In the genomic region with DNA sequence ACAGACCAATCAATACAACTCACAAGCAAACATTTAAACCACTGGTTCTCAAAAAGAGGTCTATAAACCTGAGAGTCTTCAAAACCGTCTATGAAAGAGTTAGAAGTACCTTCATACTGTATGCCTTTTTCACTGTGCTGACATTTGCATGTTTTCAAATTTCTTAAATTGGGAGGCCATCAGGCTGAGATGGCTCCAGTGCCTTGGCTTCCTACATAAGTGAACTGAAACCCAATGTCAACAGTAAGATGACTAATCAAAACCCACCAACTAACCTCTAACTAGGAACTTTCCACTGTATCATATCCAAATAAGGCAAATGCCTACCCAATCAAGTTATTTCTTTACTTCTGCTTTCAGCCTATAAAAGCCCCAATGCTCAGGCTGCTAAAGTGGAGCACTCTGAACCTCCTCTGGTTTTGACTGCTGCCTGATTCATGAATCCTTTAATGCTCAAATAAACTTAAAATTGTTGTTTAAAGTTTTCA, we compare ENCODE assay signal across 9 cellular contexts. TPM values are rescaled to one million over a fixed set of nuclear protein-coding genes. Genes with fewer than 3 reads are reported as not detected.
DNase-seq lines count a peak whose midpoint lies in the region; FAIRE-seq and TF ChIP-seq lines count a peak whose summit lies in the region.
"Had no signal": no experiment of that assay in that cellular context is flagged by ENCODE, and none has a peak within 500 bp of the region (broad histone marks: within the 10 kb centered on the region; RNA-seq: fewer than 3 reads in every experiment).

No MANE protein-coding gene starts in this region.

- H3K36me3 ChIP-seq in kidney epithelial cell (ENCODE audit: control insufficient read depth, insufficient read depth, low read length) (no peaks in the 10 kb centered on the region), MG63 (peaks cover 34% of the 10 kb centered on the region), tibial nerve (peaks cover 0 to 33% (median 0%) of the 10 kb centered on the region in 3 donors)

- DNase-seq in GM18507 (ENCODE audit: extremely low spot score, insufficient read length, low read depth) (no peak), H54 (ENCODE audit: insufficient read length, low spot score) (no peak), NOMO-1 treated with DMSO at 0.1 percent for 48 hours (lab: John Stamatoyannopoulos, UW; ENCODE audit: unreplicated experiment) (peak; percentile 81), kidney epithelial cell (ENCODE audit: low read depth) (peak; percentile 19), KG1 (lab: John Stamatoyannopoulos, UW) (no peak), 8988T (no peak), MG63 (no peak), tibial nerve (ENCODE audit: low spot score in 2 of 2) (no peak)
- DNase-seq: retina had no signal

- 97 to 100% methylated on average over 1 of the region's 1 CpG for WGBS in tibial nerve, 2 donors

- peak overlapping the region in 1 of 4 donors; percentile 8 for H3K27ac ChIP-seq in tibial nerve

- H3K4me3 ChIP-seq in kidney epithelial cell (ENCODE audit: low read depth, low read length) (no peak overlapping the region), MG63 (no peak overlapping the region), tibial nerve (no peak overlapping the region)

- TF ChIP-seq CTCF in kidney epithelial cell (IDR thresholded peaks at IDR 0.05; ENCODE audit: insufficient read depth, low read length, poor library complexity, severe bottlenecking): no peak
- TF ChIP-seq CTCF in tibial nerve (IDR thresholded peaks at IDR 0.05): no peak

- TF ChIP-seq POLR2A in H54 (IDR thresholded peaks at IDR 0.05; ENCODE audit: low read depth, low read length): no peak
- no peak for TF ChIP-seq POLR2A in tibial nerve (IDR thresholded peaks at IDR 0.05)

- FAIRE-seq in GM18507 (lab: Jason Lieb, UNC) (peak; percentile 95), H54 (lab: Jason Lieb, UNC) (peak; percentile 6)

- TF ChIP-seq EP300 in tibial nerve (IDR thresholded peaks at IDR 0.05): no peak

- no peaks in the 10 kb centered on the region for H3K27me3 ChIP-seq in kidney epithelial cell (ENCODE audit: control insufficient read depth, insufficient read depth, low read length)
- no peaks in the 10 kb centered on the region for H3K27me3 ChIP-seq in MG63
- no peaks in the 10 kb centered on the region for H3K27me3 ChIP-seq in tibial nerve

- peaks cover 0 to 57% (median 13%) of the 10 kb centered on the region in 4 donors for H3K4me1 ChIP-seq in tibial nerve

- H3K9me3 ChIP-seq in MG63 (0 out of 2 replicates have a peak, but pooled peaks cover 3% of the 10 kb centered on the region), tibial nerve (peaks cover 0 to 4% (median 0%) of the 10 kb centered on the region in 4 donors)

RNA-seq across cellular contexts. Expression of a gene that starts 35.1 kb away (rescaled TPM):
- 12.6 and 14.4 TPM in 2 replicates for total RNA-seq in kidney epithelial cell
- 15.0 and 31.7 TPM in 2 replicates for total RNA-seq in MG63 (2014; rRNA removed; shearing (Covaris generic); ENCODE audit: low replicate concordance)
- total RNA-seq in tibial nerve: 10 to 100 TPM; 59.4 to 85.9 (median 72.3) TPM

Comparison
In these comparisons a context has a peak if more than half of its experiments do, and no peak if none do; other contexts are left out.
1. DNase-seq: peak in NOMO-1 treated with DMSO at 0.1 percent for 48 hours (single experiment) and kidney epithelial cell (single experiment); none in GM18507 (single experiment), H54 (single experiment), KG1 (single experiment), 8988T (single experiment), MG63 (single experiment) and tibial nerve (0 of 2).